Comparison of ENCODE assay signal across 33 cellular contexts in the genomic region with DNA sequence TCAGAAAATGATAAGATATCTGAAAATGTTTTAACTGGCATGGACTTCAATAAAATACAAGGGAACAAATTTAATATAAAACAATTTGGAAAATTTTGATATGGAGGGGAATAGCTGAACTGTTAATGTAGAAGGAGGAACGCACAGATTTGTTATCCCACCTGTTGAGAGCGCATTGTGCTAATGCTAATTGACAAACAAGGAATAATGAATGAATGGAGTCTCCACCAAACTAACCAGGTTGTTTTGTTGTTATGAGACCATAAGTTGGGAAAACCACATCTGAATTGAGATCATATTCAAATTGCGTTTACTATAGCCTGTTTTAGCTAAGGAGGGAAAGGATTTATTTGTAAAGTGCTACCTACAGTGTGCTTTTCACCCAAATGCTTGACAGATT.
"Had no signal": no experiment of that assay in that cellular context is flagged by ENCODE, and none has a peak within 500 bp of the region (broad histone marks: within the 10 kb centered on the region; RNA-seq: fewer than 3 reads in every experiment).

No MANE protein-coding gene starts in this region.

- H3K36me3 ChIP-seq: Peyer's patch, SJSA1 had no signal

- H3K4me1 ChIP-seq: Peyer's patch, SJSA1 had no signal

- H3K36me3 Mint-ChIP-seq: activated CD4-positive, alpha-beta memory T cell treated with anti-CD3 and anti-CD28 coated beads for 36 hours; activated naive CD4-positive, alpha-beta T cell treated with anti-CD3 and anti-CD28 coated beads, Interleukin-2, amount 10 ng/mL, durations not matched to agents 7 days and 5 days; activated naive CD8-positive, alpha-beta T cell had no signal

- H3K27me3 Mint-ChIP-seq: activated B cell treated with CpG ODN at 0.5 μM for 24 hours; activated CD4-positive, alpha-beta memory T cell treated with anti-CD3 and anti-CD28 coated beads for 36 hours; activated naive CD4-positive, alpha-beta T cell treated with anti-CD3 and anti-CD28 coated beads, Interleukin-2, amount 10 ng/mL, durations not matched to agents 7 days and 5 days; activated naive CD8-positive, alpha-beta T cell; activated naive CD8-positive, alpha-beta T cell treated with anti-CD3 and anti-CD28 coated beads, Interleukin-2, amount 50 U/mL, for 24 hours had no signal

- H3K27ac Mint-ChIP-seq: activated B cell treated with CpG ODN at 0.5 μM for 24 hours; activated CD4-positive, alpha-beta memory T cell treated with anti-CD3 and anti-CD28 coated beads for 36 hours; activated naive CD4-positive, alpha-beta T cell treated with anti-CD3 and anti-CD28 coated beads, Interleukin-2, amount 10 ng/mL, durations not matched to agents 7 days and 5 days; activated naive CD8-positive, alpha-beta T cell; activated naive CD8-positive, alpha-beta T cell treated with anti-CD3 and anti-CD28 coated beads, Interleukin-2, amount 50 U/mL, for 24 hours; brain; T-helper 1 cell treated with Interleukin-12 subunit alpha and Interleukin-12 subunit beta and Interleukin-4 antibody, amounts not matched to agents 30 μg/mL and 1 μg/mL, for 36 hours; T-helper 2 cell treated with Interferon-gamma antibody and Interleukin-4, amounts not matched to agents 5 μg/mL and 100 μg/mL, for 36 hours had no signal

- H3K9me3 ChIP-seq: Peyer's patch, SJSA1, SK-N-SH had no signal

- H3K9ac ChIP-seq: SK-N-SH had no signal

- H3K27ac ChIP-seq: Peyer's patch, SJSA1 had no signal

- H3K4me3 Mint-ChIP-seq: activated B cell treated with CpG ODN at 0.5 μM for 24 hours; activated CD4-positive, alpha-beta memory T cell treated with anti-CD3 and anti-CD28 coated beads for 36 hours; activated naive CD4-positive, alpha-beta T cell treated with anti-CD3 and anti-CD28 coated beads, Interleukin-2, amount 10 ng/mL, durations not matched to agents 7 days and 5 days; activated naive CD8-positive, alpha-beta T cell; activated naive CD8-positive, alpha-beta T cell treated with anti-CD3 and anti-CD28 coated beads, Interleukin-2, amount 50 U/mL, for 24 hours; activated T-cell treated with anti-CD3 and anti-CD28 coated beads, Interleukin-2, amount 50 U/mL, for 4 hours; brain; T-helper 1 cell treated with Interleukin-12 subunit alpha and Interleukin-12 subunit beta and Interleukin-4 antibody, amounts not matched to agents 30 μg/mL and 1 μg/mL, for 36 hours; T-helper 2 cell treated with Interferon-gamma antibody and Interleukin-4, amounts not matched to agents 5 μg/mL and 100 μg/mL, for 36 hours had no signal

- DNase-seq: activated B cell treated with CpG ODN at 0.5 μM for 24 hours; activated CD4-positive, alpha-beta memory T cell treated with anti-CD3 and anti-CD28 coated beads for 36 hours; activated CD4-positive, alpha-beta T cell treated with anti-CD3 and anti-CD28 coated beads for 4 hours; activated CD4-positive, alpha-beta T cell treated with anti-CD3 and anti-CD28 coated beads, Interleukin-2, amount 50 U/mL, for 1 hour; activated CD4-positive, CD25-positive, alpha-beta regulatory T cell treated with anti-CD3 and anti-CD28 coated beads, Interleukin-2, amount 50 U/mL, for 72 hours; activated CD8-positive, alpha-beta memory T cell treated with anti-CD3 and anti-CD28 coated beads, Interleukin-2, amount 50 U/mL, for 4 hours; activated effector memory CD4-positive, alpha-beta T cell treated with Interleukin-2 at 50 U/mL for 16 hours; activated naive CD4-positive, alpha-beta T cell treated with anti-CD3 and anti-CD28 coated beads, Interleukin-2, amount 10 ng/mL, durations not matched to agents 7 days and 5 days; activated naive CD8-positive, alpha-beta T cell treated with anti-CD3 and anti-CD28 coated beads, Interleukin-2, amount 50 U/mL, for 24 hours; activated T-cell treated with anti-CD3 and anti-CD28 coated beads for 4 hours; activated T-cell treated with anti-CD3 and anti-CD28 coated beads, Interleukin-2, amount 50 U/mL, for 4 hours; anterior cingulate cortex; caudate nucleus; cerebellar nuclear complex; Karpas-422; NCI-H1105; NCI-H1417 treated with DMSO at 0.1 percent for 48 hours; NCI-H187 treated with DMSO at 0.1 percent for 48 hours; NCI-H2081; NCI-H345; NCI-H510A; NCI-H526 treated with DMSO at 0.1 percent for 48 hours; NK-92 treated with Interleukin-12 subunit alpha and Interleukin-12 subunit beta, amount 100 ng/mL, for 24 hours; PC-3; Peyer's patch; RPMI8226; SHP77 treated with DMSO at 0.1 percent for 48 hours; SK-N-SH had no signal

- H3K4me3 ChIP-seq: Peyer's patch, SJSA1 had no signal

- H3K4me1 Mint-ChIP-seq: activated B cell treated with CpG ODN at 0.5 μM for 24 hours; activated naive CD4-positive, alpha-beta T cell treated with anti-CD3 and anti-CD28 coated beads, Interleukin-2, amount 10 ng/mL, durations not matched to agents 7 days and 5 days; activated naive CD8-positive, alpha-beta T cell treated with anti-CD3 and anti-CD28 coated beads, Interleukin-2, amount 50 U/mL, for 24 hours had no signal

- H3K27me3 ChIP-seq: Peyer's patch, SJSA1 had no signal

- H3K9me3 Mint-ChIP-seq: activated naive CD4-positive, alpha-beta T cell treated with anti-CD3 and anti-CD28 coated beads, Interleukin-2, amount 10 ng/mL, durations not matched to agents 7 days and 5 days; T-helper 1 cell treated with Interleukin-12 subunit alpha and Interleukin-12 subunit beta and Interleukin-4 antibody, amounts not matched to agents 30 μg/mL and 1 μg/mL, for 36 hours had no signal

- ATAC-seq: activated naive CD8-positive, alpha-beta T cell treated with anti-CD3 and anti-CD28 coated beads, Interleukin-2, amount 50 U/mL, for 24 hours; activated T-cell treated with anti-CD3 and anti-CD28 coated beads, Interleukin-2, amount 50 U/mL, for 4 hours; PC-3 had no signal
